In genomic region chr13:110265341-110265681, GRCh38 we compare ENCODE assay signal across 16 cellular contexts. TPM values are rescaled to one million over a fixed set of nuclear protein-coding genes. Genes with fewer than 3 reads are reported as not detected.
DNase-seq lines count a peak whose midpoint lies in the region; ATAC-seq and TF ChIP-seq lines count a peak whose summit lies in the region.
"Had no signal": no experiment of that assay in that cellular context is flagged by ENCODE, and none has a peak within 500 bp of the region (broad histone marks: within the 10 kb centered on the region; RNA-seq: fewer than 3 reads in every experiment).

No MANE protein-coding gene starts in this region.

- H3K36me3 ChIP-seq in brain microvascular endothelial cell (replicated peaks), result peaks cover 56% of the 10 kb centered on the region
- H3K36me3 ChIP-seq in trophoblast cell (ENCODE audit: control insufficient read depth in 1 of 2, insufficient read depth in 2 of 2, low read length in 2 of 2), result peaks cover 20 to 28% of the 10 kb centered on the region in 2 experiments
- no peaks in the 10 kb centered on the region for H3K36me3 ChIP-seq in uterus
- H3K36me3 ChIP-seq: pancreas had no signal

- peak overlapping the region; percentile 38 for H3K27ac ChIP-seq in brain microvascular endothelial cell
- no peak overlapping the region for H3K27ac ChIP-seq in trophoblast cell (ENCODE audit: low read depth, low read length)
- peak overlapping the region; percentile 63 to 64 for H3K27ac ChIP-seq in uterus
- H3K27ac ChIP-seq: pancreas, SJSA1 had no signal

- no peak overlapping the region for H3K27ac Mint-ChIP-seq in activated naive CD8-positive, alpha-beta T cell treated with anti-CD3 and anti-CD28 coated beads, Interleukin-2, amount 50 U/mL, for 24 hours

- TF ChIP-seq CTCF in brain microvascular endothelial cell (IDR thresholded peaks at IDR 0.05; ENCODE audit: low read depth, low read length, missing control alignments) (no peak), uterus (IDR thresholded peaks at IDR 0.05) (no peak), GM13977 (IDR thresholded peaks at IDR 0.05; ENCODE audit: extremely low read depth, insufficient read depth, missing control alignments) (no peak)

- H2AFZ ChIP-seq in trophoblast cell (ENCODE audit: insufficient read depth, low read length, poor library complexity), result no peak overlapping the region

- H3K18ac ChIP-seq in trophoblast cell (ENCODE audit: low read length), result peak overlapping the region; percentile 66

- H3K4me3 ChIP-seq in brain microvascular endothelial cell (ENCODE audit: low read depth, low read length) (no peak overlapping the region), trophoblast cell (ENCODE audit: low read depth, low read length) (no peak overlapping the region), uterus (no peak overlapping the region)
- H3K4me3 ChIP-seq: pancreas, SJSA1 had no signal

- H3K4me1 ChIP-seq in trophoblast cell (ENCODE audit: control insufficient read depth in 1 of 2, insufficient read depth in 2 of 2, low read length in 2 of 2), result peaks cover 23 to 38% of the 10 kb centered on the region in 2 experiments
- peaks cover 0 to 13% of the 10 kb centered on the region in 2 donors for H3K4me1 ChIP-seq in uterus
- H3K4me1 ChIP-seq: pancreas had no signal

- peak overlapping the region; percentile 38 for H2AK5ac ChIP-seq in trophoblast cell (ENCODE audit: low read length)

- no peaks in the 10 kb centered on the region for H3K4me1 Mint-ChIP-seq in activated naive CD8-positive, alpha-beta T cell treated with anti-CD3 and anti-CD28 coated beads, Interleukin-2, amount 50 U/mL, for 24 hours
- H3K4me1 Mint-ChIP-seq: central memory CD8-positive, alpha-beta T cell had no signal

- no CpG with 5 or more reads among the region's 6 CpGs for WGBS in trophoblast cell (ENCODE audit: extremely low coverage, insufficient coverage, insufficient read length)

- no peak overlapping the region for H4K12ac ChIP-seq in trophoblast cell (ENCODE audit: low read depth, low read length)

- ATAC-seq in left ventricle myocardium superior, result peak; percentile 3
- no peak for ATAC-seq in activated naive CD8-positive, alpha-beta T cell treated with anti-CD3 and anti-CD28 coated beads, Interleukin-2, amount 50 U/mL, for 24 hours
- ATAC-seq: activated T-cell treated with anti-CD3 and anti-CD28 coated beads, Interleukin-2, amount 50 U/mL, for 4 hours; stimulated activated naive CD8-positive, alpha-beta T cell treated with anti-CD3 and anti-CD28 coated beads, Interleukin-15, Interleukin-2, amounts not matched to agents 100 U/mL and 50 U/mL, for 24 hours had no signal

- H3K9me3 Mint-ChIP-seq in activated naive CD8-positive, alpha-beta T cell treated with anti-CD3 and anti-CD28 coated beads, Interleukin-2, amount 50 U/mL, for 24 hours, result no peaks in the 10 kb centered on the region
- H3K9me3 Mint-ChIP-seq: activated T-cell treated with anti-CD3 and anti-CD28 coated beads, Interleukin-2, amount 50 U/mL, for 4 hours; central memory CD8-positive, alpha-beta T cell had no signal

- no peak overlapping the region for H3K14ac ChIP-seq in trophoblast cell (ENCODE audit: low read length)

- peaks cover 26% of the 10 kb centered on the region for H3K27me3 Mint-ChIP-seq in activated naive CD8-positive, alpha-beta T cell treated with anti-CD3 and anti-CD28 coated beads, Interleukin-2, amount 50 U/mL, for 24 hours

- H3K9me3 ChIP-seq in trophoblast cell (ENCODE audit: insufficient read depth, low read depth, low read length), result peaks cover 2% of the 10 kb centered on the region
- no peaks in the 10 kb centered on the region for H3K9me3 ChIP-seq in uterus
- H3K9me3 ChIP-seq: pancreas, SJSA1 had no signal

- H3K9ac ChIP-seq in trophoblast cell (ENCODE audit: low read length), result no peak overlapping the region

- peaks cover 2% of the 10 kb centered on the region for H3K79me1 ChIP-seq in trophoblast cell (ENCODE audit: low read length)

- no peak overlapping the region for H3K4me3 Mint-ChIP-seq in activated naive CD8-positive, alpha-beta T cell treated with anti-CD3 and anti-CD28 coated beads, Interleukin-2, amount 50 U/mL, for 24 hours
- H3K4me3 Mint-ChIP-seq: activated T-cell treated with anti-CD3 and anti-CD28 coated beads, Interleukin-2, amount 50 U/mL, for 4 hours; central memory CD8-positive, alpha-beta T cell had no signal

- no peak overlapping the region for H2BK120ac ChIP-seq in trophoblast cell (ENCODE audit: insufficient read depth, low read length, poor library complexity)

- no peak for DNase-seq in brain microvascular endothelial cell
- DNase-seq in left ventricle myocardium superior, result no peak
- no peak for DNase-seq in trophoblast cell
- peak in 1 of 2 donors; percentile 34 for DNase-seq in uterus
- DNase-seq in activated naive CD8-positive, alpha-beta T cell treated with anti-CD3 and anti-CD28 coated beads, Interleukin-2, amount 50 U/mL, for 24 hours, result no peak
- DNase-seq in stimulated activated naive CD4-positive, alpha-beta T cell (lab: John Stamatoyannopoulos, UW), result no peak
- no peak for DNase-seq in GM13977 (ENCODE audit: low spot score)
- DNase-seq: activated CD4-positive, alpha-beta T cell treated with anti-CD3 and anti-CD28 coated beads, Interleukin-2, amount 50 U/mL, for 1 hour; activated T-cell treated with anti-CD3 and anti-CD28 coated beads, Interleukin-2, amount 50 U/mL, for 4 hours; DMS 273 treated with DMSO at 0.1 percent for 48 hours; NCI-H187; NCI-H510A treated with DMSO at 0.1 percent for 48 hours; pancreas; stimulated activated naive CD8-positive, alpha-beta T cell treated with anti-CD3 and anti-CD28 coated beads, Interleukin-15, Interleukin-2, amounts not matched to agents 100 U/mL and 50 U/mL, for 24 hours had no signal

- in situ Hi-C loops in brain microvascular endothelial cell (cut with HindIII; ENCODE audit: low pct_ligation_motif_present, low sequenced_read_pairs) (no loop called here), GM13977 (cut with MboI; ENCODE audit: low pct_unique_long_range_greater_than_20kb, low sequenced_read_pairs, unreplicated experiment) (no loop called here)

- no peak for TF ChIP-seq POLR2A in uterus (IDR thresholded peaks at IDR 0.05)

- H2BK5ac ChIP-seq in trophoblast cell (ENCODE audit: low read depth, low read length, poor library complexity), result no peak overlapping the region

- H3K4me2 ChIP-seq in trophoblast cell (ENCODE audit: low read length), result no peak overlapping the region

- H3K4ac ChIP-seq in trophoblast cell (ENCODE audit: low read depth, low read length), result no peak overlapping the region

- no peaks in the 10 kb centered on the region for H3K36me3 Mint-ChIP-seq in activated naive CD8-positive, alpha-beta T cell treated with anti-CD3 and anti-CD28 coated beads, Interleukin-2, amount 50 U/mL, for 24 hours (ENCODE audit: low read depth)

- peak overlapping the region; percentile 64 for H2BK12ac ChIP-seq in trophoblast cell (ENCODE audit: low read length)

- peak overlapping the region; percentile 25 for H4K91ac ChIP-seq in trophoblast cell (ENCODE audit: low read depth, low read length)

- H3K79me2 ChIP-seq in trophoblast cell (ENCODE audit: control insufficient read depth, insufficient read depth, low read length, poor library complexity), result peaks cover 4% of the 10 kb centered on the region

- H4K8ac ChIP-seq in trophoblast cell (ENCODE audit: low read depth, low read length), result no peak overlapping the region

- H3K27me3 ChIP-seq in brain microvascular endothelial cell (replicated peaks), result no peaks in the 10 kb centered on the region
- no peaks in the 10 kb centered on the region for H3K27me3 ChIP-seq in trophoblast cell (ENCODE audit: insufficient read depth, low read length)
- no peaks in the 10 kb centered on the region for H3K27me3 ChIP-seq in uterus
- H3K27me3 ChIP-seq: pancreas, SJSA1 had no signal

- H3K23ac ChIP-seq in trophoblast cell (ENCODE audit: low read length), result no peak overlapping the region

- intact Hi-C loops in left ventricle myocardium superior (cut with micrococcal nuclease), result no loop called here
- intact Hi-C loops in uterus (cut with DNase I; ENCODE audit: low total_unique reads), result no loop called here

RNA-seq across cellular contexts. Expression of gene COL4A1, which starts 41.6 kb away (rescaled TPM):
- 119 TPM for total RNA-seq in left ventricle myocardium superior
- polyA plus RNA-seq in trophoblast cell (2013), result 445 and 497 TPM in 2 replicates
- 100 to 1,000 TPM; 164 to 737 (median 209) TPM for total RNA-seq in uterus

RNA-seq across cellular contexts. Expression of gene COL4A2, which starts 41.8 kb away (rescaled TPM):
- total RNA-seq in left ventricle myocardium superior, result 126 TPM
- 769 and 825 TPM in 2 replicates for polyA plus RNA-seq in trophoblast cell (2013)
- total RNA-seq in uterus, result 100 to 1,000 TPM; 157 to 606 (median 284) TPM
